14 cellular contexts compared by ENCODE assay signal in the genomic region with DNA sequence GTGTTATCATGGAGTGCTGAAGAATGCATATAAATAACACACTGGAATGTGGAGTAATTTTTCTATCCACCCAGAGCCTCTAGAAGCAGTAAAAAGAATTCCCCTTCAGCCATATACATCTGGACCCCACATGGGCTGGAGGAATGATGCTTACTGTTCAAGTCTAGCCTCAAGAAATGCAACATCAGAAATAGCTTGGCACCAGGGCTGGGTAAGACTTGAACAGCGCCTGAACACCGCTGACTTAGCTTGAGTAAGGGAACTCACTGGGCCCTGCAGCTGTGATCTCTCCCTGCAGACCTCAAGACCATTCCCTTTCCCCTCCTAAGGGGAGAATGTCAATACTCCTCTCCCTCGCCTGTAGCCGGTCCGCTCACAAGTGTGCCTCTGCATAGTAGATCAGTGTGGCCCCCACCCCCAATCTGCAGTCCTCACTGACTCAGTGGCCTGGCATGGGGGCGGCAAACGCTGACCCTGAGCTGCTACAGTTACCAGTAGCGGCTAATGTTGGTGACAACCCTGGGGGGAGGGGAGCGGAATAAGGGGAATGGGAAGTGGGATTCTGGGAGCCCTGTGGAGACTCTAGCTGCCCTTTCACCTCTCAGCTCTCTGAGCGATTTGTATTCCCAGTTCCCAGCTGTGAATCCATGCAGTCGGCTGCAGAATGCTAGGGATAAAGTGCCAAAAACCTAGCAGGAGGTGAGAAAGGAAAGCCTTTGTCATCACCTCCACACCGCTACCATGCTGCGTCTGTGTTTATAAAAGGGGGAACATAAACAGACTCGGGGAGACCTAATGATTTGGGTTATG.
DNase-seq lines count a peak whose midpoint lies in the region; ATAC-seq and TF ChIP-seq lines count a peak whose summit lies in the region.
"Had no signal": no experiment of that assay in that cellular context is flagged by ENCODE, and none has a peak within 500 bp of the region (broad histone marks: within the 10 kb centered on the region; RNA-seq: fewer than 3 reads in every experiment).

No MANE protein-coding gene starts in this region.

- H3K4me1 Mint-ChIP-seq in nephron: peaks cover 34% of the 10 kb centered on the region
- H3K4me1 Mint-ChIP-seq: activated B cell treated with CpG ODN at 0.5 μM for 24 hours had no signal

- no peak overlapping the region for H3K4me3 Mint-ChIP-seq in nephron
- H3K4me3 Mint-ChIP-seq: activated B cell treated with CpG ODN at 0.5 μM for 24 hours, brain had no signal

- no peaks in the 10 kb centered on the region for H3K9me3 Mint-ChIP-seq in nephron
- H3K9me3 Mint-ChIP-seq: activated B cell treated with CpG ODN at 0.5 μM for 24 hours, brain had no signal

- TF ChIP-seq CTCF in nephron (IDR thresholded peaks at IDR 0.05; ENCODE audit: unreplicated experiment in 3 of 3): no peak

- H3K36me3 Mint-ChIP-seq in nephron (ENCODE audit: low read depth): no peaks in the 10 kb centered on the region
- H3K36me3 Mint-ChIP-seq: brain had no signal

- H3K27me3 Mint-ChIP-seq in nephron (ENCODE audit: low read depth): peaks cover 26% of the 10 kb centered on the region

- no peak for ATAC-seq in HG03025 (IDR thresholded peaks at IDR 0.05; ENCODE audit: low FRiP score, unreplicated experiment)

- DNase-seq in EH (ENCODE audit: low read depth) (peak; percentile 96), NCI-H69 (lab: John Stamatoyannopoulos, UW) (peak; percentile 62), fibroblast of peridontal ligament (ENCODE audit: extremely low read depth) (peak; percentile 84), HUDEP-2 (lab: John Stamatoyannopoulos, UW; ENCODE audit: unreplicated experiment in 76 of 76) (no peak), MV-4-11 (lab: John Stamatoyannopoulos, UW) (no peak), RKO (ENCODE audit: low spot score) (no peak)
- DNase-seq: activated B cell treated with CpG ODN at 0.5 μM for 24 hours; activated T-cell treated with anti-CD3 and anti-CD28 coated beads, Interleukin-2, amount 50 U/mL, for 48 hours; NCI-H1092 treated with DMSO at 0.1 percent for 48 hours; nucleus accumbens; SHP77 treated with DMSO at 0.1 percent for 48 hours had no signal

- peak overlapping the region; percentile 73 to 84 (median 80) for H3K27ac Mint-ChIP-seq in nephron
- H3K27ac Mint-ChIP-seq: activated B cell treated with CpG ODN at 0.5 μM for 24 hours had no signal

Comparison
In these comparisons a context has a peak if more than half of its experiments do, and no peak if none do; other contexts are left out.
1. DNase-seq: peak in EH (single experiment), NCI-H69 (single experiment) and fibroblast of peridontal ligament (single experiment); none in HUDEP-2 (0 of 76), MV-4-11 (single experiment) and RKO (single experiment).